13 cellular contexts compared by ENCODE assay signal in genomic region chr3:46297658-46298423, GRCh38. TPM values are rescaled to one million over a fixed set of nuclear protein-coding genes. Genes with fewer than 3 reads are reported as not detected.
A peak's percentile ranks its signal among the peaks of the same experiment; 100 is the strongest.
DNase-seq lines count a peak whose midpoint lies in the region; ATAC-seq, FAIRE-seq and TF ChIP-seq lines count a peak whose summit lies in the region.
"Had no signal": no experiment of that assay in that cellular context is flagged by ENCODE, and none has a peak within 500 bp of the region (broad histone marks: within the 10 kb centered on the region; RNA-seq: fewer than 3 reads in every experiment).

No MANE protein-coding gene starts in this region.

- H3K4me1 ChIP-seq in CD4-positive, CD25-positive, alpha-beta regulatory T cell (ENCODE audit: control insufficient read depth, insufficient read depth, low read length, poor library complexity, severe bottlenecking) = peaks cover 78% of the 10 kb centered on the region
- H3K4me1 ChIP-seq in GM23248 (ENCODE audit: insufficient read depth) (no peaks in the 10 kb centered on the region), keratinocyte (ENCODE audit: control insufficient read depth, extremely low read depth, insufficient read depth, low read length) (peaks cover 18% of the 10 kb centered on the region), ovary (ENCODE audit: insufficient read depth) (no peaks in the 10 kb centered on the region)

- H3K79me2 ChIP-seq in GM23248 (ENCODE audit: insufficient read depth) (no peaks in the 10 kb centered on the region), keratinocyte (ENCODE audit: control insufficient read depth, insufficient read depth, low read length) (no peaks in the 10 kb centered on the region)

- peak overlapping the region in 2 of 4 donors; percentile 51 to 60 for H3K4me3 Mint-ChIP-seq in CD4-positive, CD25-positive, alpha-beta regulatory T cell
- H3K4me3 Mint-ChIP-seq in T-cell = peak overlapping the region in 1 of 3 donors; percentile 2
- H3K4me3 Mint-ChIP-seq: brain had no signal

- TF ChIP-seq EP300 in ovary (IDR thresholded peaks at IDR 0.05) = no peak

- H3K9me3 Mint-ChIP-seq in CD4-positive, CD25-positive, alpha-beta regulatory T cell = peaks cover 0 to 1% (median 0%) of the 10 kb centered on the region in 7 donors
- no peaks in the 10 kb centered on the region for H3K9me3 Mint-ChIP-seq in T-cell
- H3K9me3 Mint-ChIP-seq: brain had no signal

- in situ Hi-C loops in GM23248 (cut with MboI) = no loop called here

- no peaks in the 10 kb centered on the region for H3K36me3 ChIP-seq in CD4-positive, CD25-positive, alpha-beta regulatory T cell (ENCODE audit: control insufficient read depth, insufficient read depth, low read length)
- H3K36me3 ChIP-seq in GM23248 (ENCODE audit: low read depth) (no peaks in the 10 kb centered on the region), keratinocyte (ENCODE audit: control insufficient read depth in 2 of 2, extremely low read depth in 1 of 2, insufficient read depth in 2 of 2, low read length in 2 of 2) (no peaks in the 10 kb centered on the region), ovary (no peaks in the 10 kb centered on the region)

- H3K9me1 ChIP-seq in keratinocyte (ENCODE audit: control insufficient read depth, extremely low read depth, insufficient read depth, low read length) = no peaks in the 10 kb centered on the region

- peaks cover 38 to 88% (median 65%) of the 10 kb centered on the region in 4 donors for H3K4me1 Mint-ChIP-seq in CD4-positive, CD25-positive, alpha-beta regulatory T cell
- H3K4me1 Mint-ChIP-seq in T-cell = peaks cover 71 to 89% (median 80%) of the 10 kb centered on the region in 3 donors

- no peak overlapping the region for H3K9ac ChIP-seq in GM23248
- no peak overlapping the region for H3K9ac ChIP-seq in keratinocyte (ENCODE audit: control insufficient read depth, extremely low read depth, insufficient read depth, low read length)

- H2AFZ ChIP-seq in GM23248 (no peak overlapping the region), keratinocyte (ENCODE audit: control insufficient read depth, low read length) (peak overlapping the region; percentile 17)

- H3K27me3 ChIP-seq in CD4-positive, CD25-positive, alpha-beta regulatory T cell (ENCODE audit: control insufficient read depth, insufficient read depth, low read length) = no peaks in the 10 kb centered on the region
- peaks cover 22% of the 10 kb centered on the region for H3K27me3 ChIP-seq in GM23248 (replicated peaks; ENCODE audit: insufficient read depth)
- no peaks in the 10 kb centered on the region for H3K27me3 ChIP-seq in keratinocyte (ENCODE audit: control insufficient read depth, extremely low read depth, insufficient read depth, low read length)
- H3K27me3 ChIP-seq in ovary = no peaks in the 10 kb centered on the region

- no peaks in the 10 kb centered on the region for H3K36me3 Mint-ChIP-seq in CD4-positive, CD25-positive, alpha-beta regulatory T cell
- no peaks in the 10 kb centered on the region for H3K36me3 Mint-ChIP-seq in T-cell
- H3K36me3 Mint-ChIP-seq: brain had no signal

- WGBS in GM23248 (ENCODE audit: low coverage in 1 of 2, low lambda C conversion rate in 2 of 2, missing lambda C conversion rate in 2 of 2), 2 experiments = 36 to 37% methylated on average over 9 of the region's 9 CpGs
- 49 to 58% (median 50%) methylated on average over 9 of the region's 9 CpGs for WGBS in ovary, 3 donors

- POLR2A ChIA-PET in T-cell (lab: Charles Lee) = no interaction called here

- ATAC-seq in CD4-positive, CD25-positive, alpha-beta regulatory T cell (ENCODE audit: low read depth in 2 of 2) = no peak
- ATAC-seq in T-cell (replicated peaks in 1 of 4) (no peak), GM21737 (IDR thresholded peaks at IDR 0.05; ENCODE audit: unreplicated experiment) (no peak), HG03354 (IDR thresholded peaks at IDR 0.05; ENCODE audit: poor library complexity, severe bottlenecking, unreplicated experiment) (no peak)

- FAIRE-seq in keratinocyte (lab: Jason Lieb, UNC) = peak; percentile 90

- TF ChIP-seq CTCF in keratinocyte (optimal IDR thresholded peaks at IDR 0.05 in 1 of 3, IDR thresholded peaks at IDR 0.05 in 1 of 3, conservative IDR thresholded peaks at IDR 0.05 in 1 of 3; ENCODE audit: extremely low read depth in 1 of 3, insufficient read depth in 2 of 3, low read length in 3 of 3) = no peak
- TF ChIP-seq CTCF in ovary (IDR thresholded peaks at IDR 0.05) = no peak

- dilution Hi-C loops in keratinocyte (cut with MboI; ENCODE audit: extremely low pct_ligation_motif_present, low sequenced_read_pairs) = no loop called here

- H3K27ac Mint-ChIP-seq in CD4-positive, CD25-positive, alpha-beta regulatory T cell = peak overlapping the region; percentile 75 to 86 (median 77)
- H3K27ac Mint-ChIP-seq in T-cell = peak overlapping the region; percentile 76 to 79

- CTCF ChIA-PET in T-cell (lab: Charles Lee) = interaction anchor here in 1 of 2 donors (1.0 to 1.4 kb wide), 2 partner anchors 21 to 75 kb away, joined by 3 read pairs; no protein-coding TSS in a partner anchor

- H4K20me1 ChIP-seq in GM23248 (ENCODE audit: insufficient read depth) = no peaks in the 10 kb centered on the region
- no peaks in the 10 kb centered on the region for H4K20me1 ChIP-seq in keratinocyte (ENCODE audit: control insufficient read depth, extremely low read depth, insufficient read depth, low read length)

- H3K27ac ChIP-seq in CD4-positive, CD25-positive, alpha-beta regulatory T cell (ENCODE audit: insufficient read depth, low read length, poor library complexity, severe bottlenecking) = peak overlapping the region; percentile 71
- H3K27ac ChIP-seq in GM23248 (no peak overlapping the region), keratinocyte (ENCODE audit: control insufficient read depth, insufficient read depth, low read length) (peak overlapping the region; percentile 30), ovary (no peak overlapping the region)

- DNase-seq in CD4-positive, CD25-positive, alpha-beta regulatory T cell = no peak
- DNase-seq in GM23248 = peak; percentile 27
- no peak for DNase-seq in T-cell
- peak; percentile 83 for DNase-seq in keratinocyte (ENCODE audit: low read depth, low spot score)
- no peak for DNase-seq in ovary
- DNase-seq in DMS153 (lab: John Stamatoyannopoulos, UW) = no peak
- DNase-seq: DMS79; NCI-H774; stimulated activated CD4-positive, alpha-beta T cell treated with anti-CD3 and anti-CD28 coated beads, Interleukin-15, amount 100 ng/mL, for 24 hours had no signal

- H3K9me3 ChIP-seq in CD4-positive, CD25-positive, alpha-beta regulatory T cell (ENCODE audit: control insufficient read depth in 2 of 2, low read length in 2 of 2) = no peaks in the 10 kb centered on the region
- H3K9me3 ChIP-seq in GM23248 (ENCODE audit: low read depth) (no peaks in the 10 kb centered on the region), keratinocyte (ENCODE audit: control insufficient read depth, low read depth, low read length) (no peaks in the 10 kb centered on the region), ovary (no peaks in the 10 kb centered on the region)

- no peaks in the 10 kb centered on the region for H3K9me2 ChIP-seq in GM23248 (ENCODE audit: insufficient read depth)

- no peak overlapping the region for H3K4me2 ChIP-seq in GM23248 (ENCODE audit: unreplicated experiment)
- H3K4me2 ChIP-seq in keratinocyte (ENCODE audit: control insufficient read depth, extremely low read depth, insufficient read depth, low read depth, low read length) = peak overlapping the region; percentile 34

- no peaks in the 10 kb centered on the region for H3F3A ChIP-seq in GM23248 (ENCODE audit: insufficient read depth)

- H3K27me3 Mint-ChIP-seq in CD4-positive, CD25-positive, alpha-beta regulatory T cell = no peaks in the 10 kb centered on the region
- no peaks in the 10 kb centered on the region for H3K27me3 Mint-ChIP-seq in T-cell

- TF ChIP-seq POLR2A in ovary (IDR thresholded peaks at IDR 0.05) = no peak

- H3K4me3 ChIP-seq in CD4-positive, CD25-positive, alpha-beta regulatory T cell (ENCODE audit: low read depth, low read length) = no peak overlapping the region
- H3K4me3 ChIP-seq in GM23248 (no peak overlapping the region), keratinocyte (ENCODE audit: control insufficient read depth in 2 of 3, extremely low read depth in 1 of 3, insufficient read depth in 2 of 3, low read depth in 1 of 3, low read length in 3 of 3) (no peak overlapping the region), ovary (no peak overlapping the region)

- intact Hi-C loops in ovary (cut with DNase I) = no loop called here

RNA-seq across cellular contexts. Expression of gene CCR3, which starts 55.6 kb away (rescaled TPM):
- 6.0 TPM for total RNA-seq in CD4-positive, CD25-positive, alpha-beta regulatory T cell
- 10 to 100 TPM; 14.4 to 43.9 (median 17.0) TPM for polyA plus RNA-seq in CD4-positive, CD25-positive, alpha-beta regulatory T cell
- total RNA-seq in GM23248 (2014; rRNA removed; shearing (Covaris generic)) = not detected in 2 replicates
- polyA plus RNA-seq in GM23248 (2016; fragmentation: Nextera tagmentation; extraction: Ambion mirVana) (not detected in 2 replicates), keratinocyte (0.16 to 0.84 TPM (median 0.17 TPM) in 3 replicates), ovary (not detected)
- total RNA-seq in T-cell (1 to 10 TPM in 1 of 5 donors, under 1 TPM in 2, not detected in 2; 0.33 to 1.2 (median 0.55) TPM), ovary (not detected)
- polyA plus RNA-seq in keratinocyte (2011; ENCODE audit: low read depth) = not detected
- 0.12 and 0.33 TPM in 2 replicates for polyA plus RNA-seq in keratinocyte (2011; cell fraction: cytosol; rRNA removed)
- 0.73 and 0.85 TPM in 2 replicates for polyA plus RNA-seq in keratinocyte (2011; cell fraction: nucleus; rRNA removed)
- 0.35 TPM in 1 of 2 replicates, not detected in the other for polyA plus RNA-seq in keratinocyte (2012; ENCODE audit: low replicate concordance)
- 0.19 to 2.1 TPM in 2 of 3 replicates, not detected in the other for polyA minus RNA-seq in keratinocyte
- not detected for polyA minus RNA-seq in keratinocyte (2011; cell fraction: cytosol; rRNA and poly(A)+ RNA removed)
- 0.31 and 0.42 TPM in 2 replicates for polyA minus RNA-seq in keratinocyte (2011; cell fraction: nucleus; rRNA and poly(A)+ RNA removed)
- total RNA-seq: fibroblast of villous mesenchyme had no signal

RNA-seq across cellular contexts. Expression of gene CCR2, which starts 56.1 kb away (rescaled TPM):
- total RNA-seq in CD4-positive, CD25-positive, alpha-beta regulatory T cell = 9.5 TPM
- polyA plus RNA-seq in CD4-positive, CD25-positive, alpha-beta regulatory T cell = 10 to 100 TPM; 14.4 to 25.6 (median 16.5) TPM
- not detected in 2 replicates for total RNA-seq in GM23248 (2014; rRNA removed; shearing (Covaris generic))
- polyA plus RNA-seq in GM23248 (2016; fragmentation: Nextera tagmentation; extraction: Ambion mirVana) (not detected in 2 replicates), keratinocyte (0.02 to 0.26 TPM (median 0.07 TPM) in 3 replicates), ovary (1 to 10 TPM in 1 of 2 donors, under 1 TPM in 1; 0.40 to 6.0 TPM)
- total RNA-seq in T-cell (10 to 100 TPM in 2 of 5 donors, 1 to 10 TPM in 3; 3.3 to 15.1 (median 8.1) TPM), ovary (1 to 10 TPM in 1 of 7 donors, under 1 TPM in 6; 0.34 to 1.8 (median 0.43) TPM)
- 0.55 TPM for polyA plus RNA-seq in keratinocyte (2011; ENCODE audit: low read depth)
- not detected in 2 replicates for polyA plus RNA-seq in keratinocyte (2011; cell fraction: cytosol; rRNA removed)
- 0.08 TPM in 1 of 2 replicates, not detected in the other for polyA plus RNA-seq in keratinocyte (2011; cell fraction: nucleus; rRNA removed)
- polyA plus RNA-seq in keratinocyte (2012; ENCODE audit: low replicate concordance) = 0.54 TPM in 1 of 2 replicates, not detected in the other
- polyA minus RNA-seq in keratinocyte = 1.7 TPM in 1 of 3 replicates, not detected in the others
- not detected for polyA minus RNA-seq in keratinocyte (2011; cell fraction: cytosol; rRNA and poly(A)+ RNA removed)
- 0.31 TPM in 1 of 2 replicates, not detected in the other for polyA minus RNA-seq in keratinocyte (2011; cell fraction: nucleus; rRNA and poly(A)+ RNA removed)
- total RNA-seq: fibroblast of villous mesenchyme had no signal

Comparison
In these comparisons a context has a peak if more than half of its experiments do, and no peak if none do; other contexts are left out.
1. DNase-seq: peak in GM23248 (single experiment) and keratinocyte (single experiment); none in CD4-positive, CD25-positive, alpha-beta regulatory T cell (0 of 3), T-cell (0 of 34), ovary (0 of 5) and DMS153 (single experiment).
2. H3K27ac ChIP-seq: peak in CD4-positive, CD25-positive, alpha-beta regulatory T cell (single experiment) and keratinocyte (single experiment); none in GM23248 (single experiment) and ovary (0 of 2).